Comparison of ENCODE assay signal across 35 cellular contexts in genomic region chr13:29382021-29382420, GRCh38.
"Had no signal": no experiment of that assay in that cellular context is flagged by ENCODE, and none has a peak within 500 bp of the region (broad histone marks: within the 10 kb centered on the region; RNA-seq: fewer than 3 reads in every experiment).

No MANE protein-coding gene starts in this region.

- H3K36me3 ChIP-seq: MG63 had no signal

- DNase-seq: Karpas-422, Kasumi-1, MG63, MM.1S, MV-4-11, NCI-H1048, NCI-H1092, NCI-H1092 treated with DMSO at 0.1 percent for 48 hours, NCI-H1105, NCI-H1105 treated with DMSO at 0.1 percent for 48 hours, NCI-H1417, NCI-H1417 treated with DMSO at 0.1 percent for 48 hours, NCI-H1436, NCI-H1436 treated with DMSO at 0.1 percent for 48 hours, NCI-H146, NCI-H1694, NCI-H1694 treated with DMSO at 0.1 percent for 48 hours, NCI-H187, NCI-H187 treated with DMSO at 0.1 percent for 48 hours, NCI-H1930, NCI-H2029, NCI-H2029 treated with DMSO at 0.1 percent for 48 hours, NCI-H2081, NCI-H2081 treated with DMSO at 0.1 percent for 48 hours, NCI-H2107, NCI-H2171, NCI-H2171 treated with DMSO at 0.1 percent for 48 hours, NCI-H2227 treated with DMSO at 0.1 percent for 48 hours, NCI-H226, NCI-H345, NCI-H446, NCI-H446 treated with DMSO at 0.1 percent for 48 hours, NCI-H510A, NCI-H510A treated with DMSO at 0.1 percent for 48 hours, NCI-H524 had no signal

- H3K9me3 ChIP-seq: MG63 had no signal

- H3K4me3 ChIP-seq: MG63 had no signal
